ENCODE assay signal across 1 cellular context in the genomic region with DNA sequence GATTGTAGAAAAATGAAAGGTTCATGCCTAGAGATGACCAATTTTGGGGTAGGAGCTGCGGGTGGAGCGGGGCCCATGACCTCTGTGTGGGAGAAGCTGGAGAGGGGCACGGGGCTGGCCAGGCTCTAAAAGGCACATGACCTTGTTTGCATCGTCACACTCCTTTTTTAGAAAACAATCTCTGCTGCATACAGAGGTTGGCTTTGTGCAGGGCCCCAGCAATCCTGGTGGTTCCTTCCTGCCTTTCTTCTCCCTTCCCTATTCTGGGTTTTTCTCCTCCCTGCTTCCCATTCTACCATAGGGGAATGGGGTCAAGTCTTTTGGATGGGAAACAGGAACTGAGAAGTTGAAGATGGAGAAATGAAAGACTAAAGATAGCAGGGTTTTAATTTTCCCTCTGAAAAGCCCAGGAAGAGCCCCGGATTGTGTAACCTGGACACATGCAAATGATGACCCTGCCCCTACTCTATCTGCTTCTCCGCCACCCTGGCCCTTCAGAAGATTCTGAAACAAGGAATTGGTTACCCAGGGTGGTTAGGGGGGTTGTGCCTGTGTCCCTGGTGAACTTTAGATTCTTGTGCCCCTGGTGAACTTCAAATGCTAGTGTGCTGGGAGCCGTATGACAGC.
TF ChIP-seq lines count a peak whose summit lies in the region.

No MANE protein-coding gene starts in this region.

TF ChIP-seq in endothelial cell of umbilical vein, 7 proteins besides CTCF, POLR2A, EP300 and RAD21:
- TF ChIP-seq GATA2 (IDR thresholded peaks at IDR 0.05; ENCODE audit: insufficient read depth, insufficient read length, low read depth, low read length) (no peak), MYC (IDR thresholded peaks at IDR 0.05; ENCODE audit: low read depth, low read length) (no peak), EZH2 (IDR thresholded peaks at IDR 0.05; ENCODE audit: borderline replicate concordance, low read depth, low read length, severe bottlenecking) (no peak), FOS (IDR thresholded peaks at IDR 0.05; ENCODE audit: borderline replicate concordance, insufficient read depth, low read length) (no peak), JUN (IDR thresholded peaks at IDR 0.05; ENCODE audit: borderline replicate concordance, insufficient read depth, insufficient read length, low read depth) (no peak), POLR2AphosphoS5 (IDR thresholded peaks at IDR 0.05; ENCODE audit: insufficient read depth, low read depth, low read length) (no peak)
- TF ChIP-seq, protein P1, sequence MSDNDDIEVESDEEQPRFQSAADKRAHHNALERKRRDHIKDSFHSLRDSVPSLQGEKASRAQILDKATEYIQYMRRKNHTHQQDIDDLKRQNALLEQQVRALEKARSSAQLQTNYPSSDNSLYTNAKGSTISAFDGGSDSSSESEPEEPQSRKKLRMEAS (IDR thresholded peaks at IDR 0.05; ENCODE audit: insufficient read depth, insufficient read length), result no peak
